26 cellular contexts compared by ENCODE assay signal in the genomic region with DNA sequence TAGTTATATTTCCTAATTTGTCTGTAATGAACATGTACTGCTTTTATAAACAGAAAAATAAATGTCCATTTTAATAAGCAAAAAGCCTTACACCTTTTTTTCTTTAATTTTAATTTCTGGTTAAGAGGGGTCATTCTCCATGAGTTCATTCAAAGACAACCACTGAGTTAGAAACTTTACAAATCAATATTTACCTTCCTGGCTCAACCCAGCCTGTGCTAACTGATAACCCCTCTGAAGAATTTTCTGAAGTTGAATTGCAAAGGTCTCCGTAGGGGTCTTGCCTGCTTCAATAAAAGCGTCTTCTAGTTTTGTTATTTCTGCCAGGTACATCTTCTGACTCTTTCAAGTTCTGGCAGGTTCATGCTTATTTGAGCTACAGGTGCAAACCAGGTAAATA.
"Had no signal": no experiment of that assay in that cellular context is flagged by ENCODE, and none has a peak within 500 bp of the region (broad histone marks: within the 10 kb centered on the region; RNA-seq: fewer than 3 reads in every experiment).

No MANE protein-coding gene starts in this region.

- H3K4me3 ChIP-seq: adrenal gland, ascending aorta, gastroesophageal sphincter, heart left ventricle, lower lobe of right lung, ovary, skin epidermis, tibial nerve had no signal

- H3K36me3 Mint-ChIP-seq: activated naive CD8-positive, alpha-beta T cell; naive thymus-derived CD4-positive, alpha-beta T cell; stimulated activated effector memory CD8-positive, alpha-beta T cell treated with anti-CD3 and anti-CD28 coated beads, Interleukin-12 subunit alpha, Interleukin-12 subunit beta, amount 100 ng/mL, for 72 hours had no signal

- H3K4me1 Mint-ChIP-seq: naive thymus-derived CD4-positive, alpha-beta T cell; stimulated activated effector memory CD8-positive, alpha-beta T cell treated with anti-CD3 and anti-CD28 coated beads, Interleukin-12 subunit alpha, Interleukin-12 subunit beta, amount 100 ng/mL, for 72 hours; stimulated activated naive CD8-positive, alpha-beta T cell treated with anti-CD3 and anti-CD28 coated beads, Interleukin-15, amount 100 ng/mL, for 72 hours had no signal

- H3K27ac Mint-ChIP-seq: activated naive CD8-positive, alpha-beta T cell; activated T-helper 2 cell treated with anti-CD3 and anti-CD28 coated beads, Interferon-gamma antibody, Interleukin-2, Interleukin-4, amounts not matched to agents 10 μg/mL and 5 μg/mL and 100 μg/mL, durations not matched to agents 14 hours and 24 hours and 36 hours; naive thymus-derived CD4-positive, alpha-beta T cell; stimulated activated effector memory CD8-positive, alpha-beta T cell treated with anti-CD3 and anti-CD28 coated beads, Interleukin-12 subunit alpha, Interleukin-12 subunit beta, amount 100 ng/mL, for 72 hours; stimulated activated naive CD8-positive, alpha-beta T cell treated with anti-CD3 and anti-CD28 coated beads, Interleukin-15, amount 100 ng/mL, for 72 hours had no signal

- H3K27ac ChIP-seq: adrenal gland, ascending aorta, brain microvascular endothelial cell, gastroesophageal sphincter, heart left ventricle, lower lobe of right lung, neutrophil, ovary, skin epidermis, tibial nerve had no signal

- H3K4me3 Mint-ChIP-seq: activated naive CD8-positive, alpha-beta T cell; activated T-cell treated with anti-CD3 and anti-CD28 coated beads, Interleukin-2, amount 50 U/mL, for 4 hours; naive thymus-derived CD4-positive, alpha-beta T cell; stimulated activated effector memory CD8-positive, alpha-beta T cell treated with anti-CD3 and anti-CD28 coated beads, Interleukin-12 subunit alpha, Interleukin-12 subunit beta, amount 100 ng/mL, for 72 hours; stimulated activated naive CD8-positive, alpha-beta T cell treated with anti-CD3 and anti-CD28 coated beads, Interleukin-15, amount 100 ng/mL, for 72 hours had no signal

- H3K36me3 ChIP-seq: adrenal gland, ascending aorta, brain microvascular endothelial cell, gastroesophageal sphincter, heart left ventricle, lower lobe of right lung, neutrophil, ovary, tibial nerve had no signal

- H3K4me1 ChIP-seq: adrenal gland, ascending aorta, gastroesophageal sphincter, heart left ventricle, lower lobe of right lung, tibial nerve had no signal

- H3K9me3 Mint-ChIP-seq: activated T-cell treated with anti-CD3 and anti-CD28 coated beads, Interleukin-2, amount 50 U/mL, for 4 hours had no signal

- FAIRE-seq: urothelium cell line had no signal

- H3K27me3 Mint-ChIP-seq: activated naive CD8-positive, alpha-beta T cell; stimulated activated naive CD8-positive, alpha-beta T cell treated with anti-CD3 and anti-CD28 coated beads, Interleukin-15, amount 100 ng/mL, for 72 hours had no signal

- H3K27me3 ChIP-seq: ascending aorta, brain microvascular endothelial cell, neutrophil, ovary, tibial nerve had no signal

- H3K9me3 ChIP-seq: adrenal gland, ascending aorta, gastroesophageal sphincter, heart left ventricle, lower lobe of right lung, neutrophil, ovary, tibial nerve had no signal

- ATAC-seq: activated T-cell treated with anti-CD3 and anti-CD28 coated beads, Interleukin-2, amount 50 U/mL, for 4 hours; gastroesophageal sphincter; heart left ventricle; left colon; lower lobe of right lung; naive thymus-derived CD4-positive, alpha-beta T cell; stimulated activated effector memory CD8-positive, alpha-beta T cell treated with anti-CD3 and anti-CD28 coated beads, Interleukin-12 subunit alpha, Interleukin-12 subunit beta, amount 100 ng/mL, for 72 hours; stimulated activated naive CD8-positive, alpha-beta T cell treated with anti-CD3 and anti-CD28 coated beads, Interleukin-15, amount 100 ng/mL, for 72 hours had no signal

- DNase-seq: activated CD4-positive, alpha-beta T cell treated with anti-CD3 and anti-CD28 coated beads, Interleukin-2, amount 50 U/mL, for 4 hours; activated CD8-positive, alpha-beta memory T cell treated with anti-CD3 and anti-CD28 coated beads, Interleukin-2, amount 50 U/mL, for 48 hours; activated naive CD4-positive, alpha-beta T cell; activated T-cell treated with anti-CD3 and anti-CD28 coated beads, Interleukin-2, amount 50 U/mL, for 4 hours; adrenal gland; brain microvascular endothelial cell; central memory CD4-positive, alpha-beta T cell; effector memory CD4-positive, alpha-beta T cell; heart left ventricle; islet precursor cell; left colon; lower lobe of right lung; naive thymus-derived CD4-positive, alpha-beta T cell; ovary; stimulated activated CD4-positive, alpha-beta T cell treated with anti-CD3 and anti-CD28 coated beads, Interleukin-2, amount 100 ng/mL, for 24 hours; stimulated activated naive CD8-positive, alpha-beta T cell treated with anti-CD3 and anti-CD28 coated beads, Interleukin-15, amount 100 ng/mL, for 72 hours; T-helper 1 cell had no signal
